Comparison of ENCODE assay signal across 39 cellular contexts in the genomic region with DNA sequence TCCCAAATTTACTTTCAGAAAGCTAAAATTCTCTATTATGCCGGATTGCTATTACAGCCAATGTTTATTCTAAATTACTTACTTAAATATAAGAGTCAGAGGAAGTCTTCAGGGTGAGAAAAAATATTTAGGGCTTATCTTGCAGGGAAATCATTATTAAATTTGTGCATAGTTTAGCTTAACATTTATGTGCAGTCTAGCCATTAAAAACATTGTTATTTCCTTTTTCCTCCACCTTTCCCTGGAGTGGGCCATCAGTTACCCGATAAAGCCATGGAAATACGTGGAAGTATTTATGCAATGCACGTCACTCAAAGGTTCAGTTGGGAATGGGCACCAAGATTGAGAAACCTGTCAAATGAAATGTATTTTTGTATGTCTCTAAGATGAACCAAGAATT. TPM values are rescaled to one million over a fixed set of nuclear protein-coding genes. Genes with fewer than 3 reads are reported as not detected.
"Had no signal": no experiment of that assay in that cellular context is flagged by ENCODE, and none has a peak within 500 bp of the region (broad histone marks: within the 10 kb centered on the region; RNA-seq: fewer than 3 reads in every experiment).

No MANE protein-coding gene starts in this region.

- DNase-seq: activated effector memory CD4-positive, alpha-beta T cell treated with anti-CD3 and anti-CD28 coated beads, Interleukin-2, amount 50 U/mL, for 16 hours; activated effector memory CD4-positive, alpha-beta T cell treated with Interleukin-2 at 50 U/mL for 16 hours; activated gamma-delta T cell; activated gamma-delta T cell treated with Interleukin-2 at 50 U/mL for 16 hours; activated naive CD4-positive, alpha-beta T cell; activated naive CD4-positive, alpha-beta T cell treated with anti-CD3 and anti-CD28 coated beads for 36 hours; activated naive CD4-positive, alpha-beta T cell treated with anti-CD3 and anti-CD28 coated beads, Interleukin-2, amount 10 ng/mL, durations not matched to agents 7 days and 5 days; activated naive CD4-positive, alpha-beta T cell treated with anti-CD3 and anti-CD28 coated beads, Interleukin-2, amount 50 U/mL, for 16 hours; activated naive CD4-positive, alpha-beta T cell treated with Interleukin-2 at 50 U/mL for 16 hours; activated naive CD8-positive, alpha-beta T cell treated with anti-CD3 and anti-CD28 coated beads for 36 hours; activated naive CD8-positive, alpha-beta T cell treated with anti-CD3 and anti-CD28 coated beads, Interleukin-2, amount 10 ng/mL, durations not matched to agents 7 days and 5 days; activated naive CD8-positive, alpha-beta T cell treated with anti-CD3 and anti-CD28 coated beads, Interleukin-2, amount 50 U/mL, for 24 hours; activated T-cell treated with anti-CD3 and anti-CD28 coated beads, Interleukin-2, amount 50 U/mL, for 24 hours; activated T-cell treated with anti-CD3 and anti-CD28 coated beads, Interleukin-2, amount 50 U/mL, for 4 hours; activated T-cell treated with anti-CD3 and anti-CD28 coated beads, Interleukin-2, amount 50 U/mL, for 48 hours; activated T-cell treated with anti-CD3 and anti-CD28 coated beads, Interleukin-2, amount 50 U/mL, for 72 hours; adrenal gland; amniotic stem cell; amygdala; anterior cingulate cortex; aorta; body of pancreas; brain microvascular endothelial cell; caudate nucleus; central memory CD4-positive, alpha-beta T cell; cerebellar nuclear complex had no signal

- H3K4me1 ChIP-seq: adrenal gland, ascending aorta, body of pancreas, breast epithelium had no signal

- ATAC-seq: activated naive CD4-positive, alpha-beta T cell treated with anti-CD3 and anti-CD28 coated beads, Interleukin-2, amount 50 U/mL, for 72 hours; activated naive CD8-positive, alpha-beta T cell treated with anti-CD3 and anti-CD28 coated beads, Interleukin-2, amount 50 U/mL, for 24 hours; activated T-cell treated with anti-CD3 and anti-CD28 coated beads, Interleukin-2, amount 50 U/mL, for 4 hours; activated T-cell treated with anti-CD3 and anti-CD28 coated beads, Interleukin-2, amount 50 U/mL, for 72 hours; activated T-helper 17 cell treated with anti-CD3 and anti-CD28 coated beads, Interleukin-2, amount 50 U/mL, for 72 hours; body of pancreas had no signal

- H3K27ac ChIP-seq: adrenal gland, ascending aorta, body of pancreas, brain microvascular endothelial cell, breast epithelium, cardiac muscle cell had no signal

- H3K9me3 ChIP-seq: adrenal gland, ascending aorta, body of pancreas, breast epithelium had no signal

- FAIRE-seq: astrocyte, bronchial epithelial cell had no signal

- H3K36me3 ChIP-seq: adrenal gland, ascending aorta, brain microvascular endothelial cell, breast epithelium, cardiac muscle cell had no signal

- H3K4me3 ChIP-seq: adrenal gland, ascending aorta, body of pancreas, breast epithelium, cardiac muscle cell had no signal

- H3K27me3 ChIP-seq: adrenal gland, ascending aorta, body of pancreas, brain microvascular endothelial cell, breast epithelium, cardiac muscle cell had no signal

RNA-seq across cellular contexts. Expression of gene TAS2R60, which starts 9.5 kb away (rescaled TPM):
- total RNA-seq: activated naive CD4-positive, alpha-beta T cell treated with anti-CD3 and anti-CD28 coated beads for 36 hours; activated naive CD4-positive, alpha-beta T cell treated with anti-CD3 and anti-CD28 coated beads, Interleukin-2, amount 50 U/mL, for 72 hours; activated naive CD8-positive, alpha-beta T cell treated with anti-CD3 and anti-CD28 coated beads for 36 hours; activated T-cell treated with anti-CD3 and anti-CD28 coated beads, Interleukin-2, amount 50 U/mL, for 4 hours; activated T-cell treated with anti-CD3 and anti-CD28 coated beads, Interleukin-2, amount 50 U/mL, for 72 hours; activated T-helper 1 cell treated with anti-CD3 and anti-CD28 coated beads, Interleukin-12 subunit alpha, Interleukin-12 subunit beta, Interleukin-2, Interleukin-4 antibody, amounts not matched to agents 30 ng/mL and 10 ng/mL and 1 ng/mL, durations not matched to agents 14 hours and 24 hours and 36 hours; activated T-helper 17 cell treated with anti-CD3 and anti-CD28 coated beads, Interleukin-2, amount 50 U/mL, for 72 hours; activated T-helper 2 cell treated with anti-CD3 and anti-CD28 coated beads, Interferon-gamma antibody, Interleukin-2, Interleukin-4, amounts not matched to agents 10 μg/mL and 5 μg/mL and 100 μg/mL, durations not matched to agents 14 hours and 24 hours and 36 hours; ascending aorta; astrocyte; body of pancreas; bronchial epithelial cell; cardiac muscle cell; cardiac septum; cerebellum; chondrocyte had no signal
- polyA plus RNA-seq: adipose tissue, adrenal gland, aorta, cardiac muscle cell had no signal

RNA-seq across cellular contexts. Expression of gene EPHA1, which starts 25.1 kb away (rescaled TPM):
- total RNA-seq: activated T-helper 1 cell treated with anti-CD3 and anti-CD28 coated beads, Interleukin-12 subunit alpha, Interleukin-12 subunit beta, Interleukin-2, Interleukin-4 antibody, amounts not matched to agents 30 ng/mL and 10 ng/mL and 1 ng/mL, durations not matched to agents 14 hours and 24 hours and 36 hours; ascending aorta; cardiac septum; chondrocyte had no signal

RNA-seq across cellular contexts. Expression of gene TAS2R41, which starts 43.9 kb away (rescaled TPM):
- total RNA-seq: activated naive CD4-positive, alpha-beta T cell treated with anti-CD3 and anti-CD28 coated beads for 36 hours; activated naive CD4-positive, alpha-beta T cell treated with anti-CD3 and anti-CD28 coated beads, Interleukin-2, amount 50 U/mL, for 72 hours; activated naive CD8-positive, alpha-beta T cell treated with anti-CD3 and anti-CD28 coated beads for 36 hours; activated naive CD8-positive, alpha-beta T cell treated with anti-CD3 and anti-CD28 coated beads, Interleukin-2, amount 10 ng/mL, durations not matched to agents 7 days and 5 days; activated T-cell treated with anti-CD3 and anti-CD28 coated beads, Interleukin-2, amount 50 U/mL, for 4 hours; activated T-cell treated with anti-CD3 and anti-CD28 coated beads, Interleukin-2, amount 50 U/mL, for 72 hours; activated T-helper 1 cell treated with anti-CD3 and anti-CD28 coated beads, Interleukin-12 subunit alpha, Interleukin-12 subunit beta, Interleukin-2, Interleukin-4 antibody, amounts not matched to agents 30 ng/mL and 10 ng/mL and 1 ng/mL, durations not matched to agents 14 hours and 24 hours and 36 hours; activated T-helper 17 cell treated with anti-CD3 and anti-CD28 coated beads, Interleukin-2, amount 50 U/mL, for 72 hours; activated T-helper 2 cell treated with anti-CD3 and anti-CD28 coated beads, Interferon-gamma antibody, Interleukin-2, Interleukin-4, amounts not matched to agents 10 μg/mL and 5 μg/mL and 100 μg/mL, durations not matched to agents 14 hours and 24 hours and 36 hours; ascending aorta; astrocyte; body of pancreas; bronchial epithelial cell; cardiac muscle cell; cardiac septum; cerebellum; chondrocyte had no signal
- polyA plus RNA-seq: adipose tissue, adrenal gland, aorta, cardiac muscle cell had no signal
